Comparison of ENCODE assay signal across 16 cellular contexts in the genomic region with DNA sequence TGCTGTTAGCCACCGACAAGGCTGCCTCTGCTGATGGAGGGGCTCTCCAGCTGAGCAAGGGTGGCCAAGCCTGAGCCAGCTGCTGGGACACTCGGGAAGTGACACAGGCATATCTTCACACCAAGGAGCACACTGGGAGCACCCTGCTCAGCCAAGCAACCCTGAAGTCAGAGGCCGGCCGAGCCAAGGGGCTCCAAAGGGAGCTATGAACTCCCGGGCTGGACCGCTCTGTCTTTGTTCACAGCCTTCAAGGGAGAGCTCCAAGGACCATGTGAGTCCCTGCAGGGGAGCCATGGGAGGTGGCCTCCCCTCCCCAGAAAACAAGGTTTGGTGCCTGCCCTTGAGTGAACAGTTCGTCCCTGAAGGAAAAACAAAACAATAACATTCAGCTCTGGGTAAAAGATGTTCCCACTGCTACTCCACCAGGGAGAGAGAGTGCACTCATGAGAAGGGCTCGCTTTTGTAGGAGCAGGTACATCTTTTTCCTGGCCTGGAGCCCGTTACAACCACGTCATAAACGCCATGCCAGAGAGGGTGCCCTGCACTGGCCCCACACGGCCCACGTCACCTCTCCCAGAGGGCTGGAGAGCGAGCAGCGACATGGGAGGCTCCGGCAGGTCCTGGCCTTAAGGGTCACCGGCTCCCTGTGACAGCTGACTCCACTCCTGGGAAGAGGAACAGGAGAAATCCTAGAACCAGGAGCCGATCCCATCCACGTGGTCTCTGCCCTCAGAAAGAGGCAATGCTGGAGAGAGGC.
"Had no signal": no experiment of that assay in that cellular context is flagged by ENCODE, and none has a peak within 500 bp of the region (broad histone marks: within the 10 kb centered on the region; RNA-seq: fewer than 3 reads in every experiment).

No MANE protein-coding gene starts in this region.

- H3K36me3 Mint-ChIP-seq: activated naive CD4-positive, alpha-beta T cell treated with anti-CD3 and anti-CD28 coated beads, Interleukin-2, amount 50 U/mL, for 24 hours had no signal

- H3K27ac Mint-ChIP-seq: activated CD4-positive, alpha-beta T cell treated with anti-CD3 and anti-CD28 coated beads, Interleukin-2, amount 10 ng/mL, durations not matched to agents 24 days and 14 days; activated CD8-positive, alpha-beta T cell treated with anti-CD3 and anti-CD28 coated beads, Interleukin-2, amount 10 ng/mL, durations not matched to agents 7 days and 5 days; activated naive CD4-positive, alpha-beta T cell treated with anti-CD3 and anti-CD28 coated beads, Interleukin-2, amount 50 U/mL, for 24 hours had no signal

- H3K4me1 Mint-ChIP-seq: activated CD4-positive, alpha-beta T cell treated with anti-CD3 and anti-CD28 coated beads, Interleukin-2, amount 10 ng/mL, durations not matched to agents 24 days and 14 days; activated naive CD4-positive, alpha-beta T cell treated with anti-CD3 and anti-CD28 coated beads, Interleukin-2, amount 50 U/mL, for 24 hours had no signal

- H3K4me3 ChIP-seq: adrenal gland, gastroesophageal sphincter, transverse colon had no signal

- H3K9me3 Mint-ChIP-seq: activated CD4-positive, alpha-beta T cell treated with anti-CD3 and anti-CD28 coated beads, Interleukin-2, amount 10 ng/mL, durations not matched to agents 24 days and 14 days; activated naive CD4-positive, alpha-beta T cell treated with anti-CD3 and anti-CD28 coated beads, Interleukin-2, amount 50 U/mL, for 24 hours had no signal

- ATAC-seq: activated CD8-positive, alpha-beta T cell treated with anti-CD3 and anti-CD28 coated beads, Interleukin-2, amount 10 ng/mL, durations not matched to agents 7 days and 5 days; gastroesophageal sphincter had no signal

- DNase-seq: activated CD4-positive, alpha-beta T cell treated with anti-CD3 and anti-CD28 coated beads, Interleukin-2, amount 10 ng/mL, durations not matched to agents 24 days and 14 days; activated CD4-positive, CD25-positive, alpha-beta regulatory T cell; activated CD8-positive, alpha-beta memory T cell treated with anti-CD3 and anti-CD28 coated beads, Interleukin-2, amount 50 U/mL, for 4 hours; activated CD8-positive, alpha-beta T cell treated with anti-CD3 and anti-CD28 coated beads, Interleukin-2, amount 10 ng/mL, durations not matched to agents 7 days and 5 days; activated effector memory CD4-positive, alpha-beta T cell treated with anti-CD3 and anti-CD28 coated beads, Interleukin-2, amount 50 U/mL, for 16 hours; activated T-cell treated with anti-CD3 and anti-CD28 coated beads, Interleukin-2, amount 50 U/mL, for 48 hours; adrenal gland; erythroblast; islet precursor cell; stimulated activated CD4-positive, alpha-beta T cell treated with anti-CD3 and anti-CD28 coated beads, Interleukin-15, amount 100 ng/mL, for 24 hours; stimulated activated CD4-positive, alpha-beta T cell treated with anti-CD3 and anti-CD28 coated beads, Interleukin-4, amount 100 ng/mL, for 1 hour; stimulated activated naive CD4-positive, alpha-beta T cell; SW 1271; transverse colon had no signal

- H3K9me3 ChIP-seq: adrenal gland, gastroesophageal sphincter, transverse colon had no signal

- H3K36me3 ChIP-seq: adrenal gland, gastroesophageal sphincter, transverse colon had no signal

- H3K4me3 Mint-ChIP-seq: activated CD4-positive, alpha-beta T cell treated with anti-CD3 and anti-CD28 coated beads, Interleukin-2, amount 10 ng/mL, durations not matched to agents 24 days and 14 days; activated CD8-positive, alpha-beta T cell treated with anti-CD3 and anti-CD28 coated beads, Interleukin-2, amount 10 ng/mL, durations not matched to agents 7 days and 5 days; activated naive CD4-positive, alpha-beta T cell treated with anti-CD3 and anti-CD28 coated beads, Interleukin-2, amount 50 U/mL, for 24 hours had no signal

- H3K4me1 ChIP-seq: adrenal gland, gastroesophageal sphincter, transverse colon had no signal

- H3K27ac ChIP-seq: adrenal gland, gastroesophageal sphincter, transverse colon had no signal
